ENCODE assay signal across 1 cellular context in genomic region chr4:131344761-131345160, GRCh38.
TF ChIP-seq lines count a peak whose summit lies in the region.

No MANE protein-coding gene starts in this region.

TF ChIP-seq in GM23338, 12 proteins besides CTCF, POLR2A, EP300 and RAD21 (continued from another document):
- TF ChIP-seq REST (IDR thresholded peaks at IDR 0.05; ENCODE audit: unreplicated experiment): no peak
